20 cellular contexts compared by ENCODE assay signal in genomic region chr19:44924243-44924725, GRCh38. TPM values are rescaled to one million over a fixed set of nuclear protein-coding genes. Genes with fewer than 3 reads are reported as not detected.
DNase-seq lines count a peak whose midpoint lies in the region; TF ChIP-seq lines count a peak whose summit lies in the region.
"Had no signal": no experiment of that assay in that cellular context is flagged by ENCODE, and none has a peak within 500 bp of the region (broad histone marks: within the 10 kb centered on the region; RNA-seq: fewer than 3 reads in every experiment).

No MANE protein-coding gene starts in this region.

- H3K27me3 ChIP-seq in left ventricle myocardium inferior (ENCODE audit: low read depth) (no peaks in the 10 kb centered on the region), mucosa of rectum (ENCODE audit: control insufficient read depth in 2 of 2, insufficient read depth in 2 of 2, low read length in 2 of 2) (peaks cover 0 to 2% of the 10 kb centered on the region in 2 donors)

- no peaks in the 10 kb centered on the region for H3K36me3 ChIP-seq in left ventricle myocardium inferior
- H3K36me3 ChIP-seq in mucosa of rectum (ENCODE audit: control insufficient read depth in 2 of 2, insufficient read depth in 2 of 2, low read length in 2 of 2): no peaks in the 10 kb centered on the region
- H3K36me3 ChIP-seq: tibial artery had no signal

- H3K9me3 ChIP-seq in left ventricle myocardium inferior (replicated peaks) (no peaks in the 10 kb centered on the region), mucosa of rectum (ENCODE audit: control insufficient read depth in 2 of 2, low read length in 2 of 2) (no peaks in the 10 kb centered on the region)
- H3K9me3 ChIP-seq: tibial artery had no signal

- no peak overlapping the region for H3K4me3 ChIP-seq in left ventricle myocardium inferior
- no peak overlapping the region for H3K4me3 ChIP-seq in mucosa of rectum (ENCODE audit: low read length in 2 of 2)
- H3K4me3 ChIP-seq: smooth muscle cell, tibial artery had no signal

- DNase-seq in left ventricle myocardium inferior (no peak), cardiac septum (ENCODE audit: low spot score) (no peak), ureter (ENCODE audit: low spot score) (no peak)
- DNase-seq in activated CD4-positive, alpha-beta T cell treated with anti-CD3 and anti-CD28 coated beads for 48 hours: no peak
- no peak for DNase-seq in activated CD4-positive, CD25-positive, alpha-beta regulatory T cell treated with anti-CD3 and anti-CD28 coated beads, Interleukin-2, amount 50 U/mL, for 72 hours
- DNase-seq: activated CD8-positive, alpha-beta memory T cell treated with anti-CD3 and anti-CD28 coated beads for 24 hours; effector memory CD8-positive, alpha-beta T cell; left cardiac atrium; naive B cell; NCI-H2029; NCI-H510A treated with DMSO at 0.1 percent for 48 hours; posterior cingulate gyrus; SIG-M5; tibial artery had no signal

- intact Hi-C loops in left ventricle myocardium inferior (cut with micrococcal nuclease): no loop called here
- intact Hi-C loops in cardiac septum (cut with DNase I): no loop called here

- H3K27ac ChIP-seq in left ventricle myocardium inferior (replicated peaks) (peak overlapping the region; percentile 56), mucosa of rectum (ENCODE audit: low read depth in 2 of 2, low read length in 2 of 2) (peak overlapping the region; percentile 44 to 45)
- H3K27ac ChIP-seq: tibial artery had no signal

- H3K4me1 ChIP-seq in left ventricle myocardium inferior (peaks cover 27% of the 10 kb centered on the region), mucosa of rectum (ENCODE audit: control insufficient read depth in 2 of 2, insufficient read depth in 2 of 2, low read length in 2 of 2) (peaks cover 3 to 9% of the 10 kb centered on the region in 2 donors)

- H3K9ac ChIP-seq in mucosa of rectum (ENCODE audit: low read depth in 1 of 2, low read length in 2 of 2): no peak overlapping the region

- TF ChIP-seq CTCF in left ventricle myocardium inferior (IDR thresholded peaks at IDR 0.05; ENCODE audit: borderline replicate concordance): no peak

RNA-seq across cellular contexts. Expression of gene APOC1, which starts 9.9 kb away (rescaled TPM):
- total RNA-seq in left ventricle myocardium inferior: 0.85 TPM
- 7.3 TPM for total RNA-seq in cardiac septum
- total RNA-seq in ureter: 32.5 TPM
- total RNA-seq: A172 had no signal

RNA-seq across cellular contexts. Expression of gene APOC4, which starts 17.8 kb away (rescaled TPM):
- total RNA-seq in left ventricle myocardium inferior: not detected
- not detected for total RNA-seq in cardiac septum
- total RNA-seq in ureter: not detected
- total RNA-seq: A172; activated T-helper 1 cell treated with anti-CD3 and anti-CD28 coated beads, Interleukin-12 subunit alpha, Interleukin-12 subunit beta, Interleukin-2, Interleukin-4 antibody, amounts not matched to agents 30 ng/mL and 10 ng/mL and 1 ng/mL, durations not matched to agents 14 hours and 24 hours and 36 hours; bronchial epithelial cell; Daoy; left cardiac atrium; smooth muscle cell had no signal

RNA-seq across cellular contexts. Expression of gene APOE, which starts 18.7 kb away (rescaled TPM):
- 24.1 TPM for total RNA-seq in left ventricle myocardium inferior
- 26.6 TPM for total RNA-seq in cardiac septum
- total RNA-seq in ureter: 61.2 TPM

RNA-seq across cellular contexts. Expression of gene APOC2, which starts 21.6 kb away (rescaled TPM):
- total RNA-seq in left ventricle myocardium inferior (not detected), cardiac septum (not detected), ureter (1.3 TPM)
- total RNA-seq: A172; activated T-helper 1 cell treated with anti-CD3 and anti-CD28 coated beads, Interleukin-12 subunit alpha, Interleukin-12 subunit beta, Interleukin-2, Interleukin-4 antibody, amounts not matched to agents 30 ng/mL and 10 ng/mL and 1 ng/mL, durations not matched to agents 14 hours and 24 hours and 36 hours; bronchial epithelial cell; Daoy; left cardiac atrium had no signal

RNA-seq across cellular contexts. Expression of gene CLPTM1, which starts 30.9 kb away (rescaled TPM):
- total RNA-seq in left ventricle myocardium inferior (89.3 TPM), cardiac septum (87.4 TPM), ureter (94.1 TPM)
